Comparison of ENCODE assay signal across 11 cellular contexts in genomic region chr6:167678102-167679101, GRCh38.
DNase-seq lines count a peak whose midpoint lies in the region; ATAC-seq and TF ChIP-seq lines count a peak whose summit lies in the region.
"Had no signal": no experiment of that assay in that cellular context is flagged by ENCODE, and none has a peak within 500 bp of the region (broad histone marks: within the 10 kb centered on the region; RNA-seq: fewer than 3 reads in every experiment).

No MANE protein-coding gene starts in this region.

- no peak for TF ChIP-seq RAD21 in neural cell (conservative IDR thresholded peaks at IDR 0.05)

- ATAC-seq in GM19023 (IDR thresholded peaks at IDR 0.05; ENCODE audit: unreplicated experiment): no peak
- ATAC-seq: activated naive CD4-positive, alpha-beta T cell treated with anti-CD3 and anti-CD28 coated beads, Interleukin-2, amount 50 U/mL, for 72 hours had no signal

- H3K4me2 ChIP-seq in BLaER1 treated with 17β-estradiol and CSF1 and Interleukin-3, amounts not matched to agents 10 nM and 100 nM: peak overlapping the region; percentile 79 to 98 (median 94)
- peak overlapping the region; percentile 37 for H3K4me2 ChIP-seq in neural cell (ENCODE audit: low read length)

- peaks cover 72 to 82% (median 80%) of the 10 kb centered on the region in 10 experiments for H3K4me1 ChIP-seq in BLaER1 treated with 17β-estradiol and CSF1 and Interleukin-3, amounts not matched to agents 10 nM and 100 nM
- peaks cover 32% of the 10 kb centered on the region for H3K4me1 ChIP-seq in cardiac muscle cell (ENCODE audit: low read depth)

- DNase-seq in NCI-H69 (lab: John Stamatoyannopoulos, UW): peak; percentile 9
- DNase-seq in cardiac muscle cell (ENCODE audit: low read depth in 1 of 2, low spot score in 1 of 2): peak; percentile 48 to 81
- no peak for DNase-seq in NCI-H2029 treated with DMSO at 0.1 percent for 48 hours (lab: John Stamatoyannopoulos, UW)
- DNase-seq in NCI-H2081 treated with DMSO at 0.1 percent for 48 hours (lab: John Stamatoyannopoulos, UW): no peak
- no peak for DNase-seq in stimulated activated CD8-positive, alpha-beta memory T cell treated with anti-CD3 and anti-CD28 coated beads, Interleukin-4, amount 100 ng/mL, for 48 hours
- DNase-seq: CD4-positive, CD25-positive, alpha-beta regulatory T cell; SW 1271 had no signal

- H3K36me3 ChIP-seq in BLaER1 treated with 17β-estradiol and CSF1 and Interleukin-3, amounts not matched to agents 10 nM and 100 nM: no peaks in the 10 kb centered on the region
- H3K36me3 ChIP-seq in cardiac muscle cell (no peaks in the 10 kb centered on the region), neural cell (ENCODE audit: insufficient read depth, low read length) (no peaks in the 10 kb centered on the region)

- H3K9ac ChIP-seq in BLaER1 treated with 17β-estradiol and CSF1 and Interleukin-3, amounts not matched to agents 10 nM and 100 nM: peak overlapping the region in 8 of 11 experiments; percentile 4 to 58 (median 48); a peak in 14 of 22 replicates
- peak overlapping the region; percentile 66 for H3K9ac ChIP-seq in neural cell (ENCODE audit: low read length)

- peaks cover 0 to 21% (median 15%) of the 10 kb centered on the region in 11 experiments; a peak in 13 of 22 replicates for H3K9me3 ChIP-seq in BLaER1 treated with 17β-estradiol and CSF1 and Interleukin-3, amounts not matched to agents 10 nM and 100 nM (replicated peaks in 1 of 11)
- no peaks in the 10 kb centered on the region for H3K9me3 ChIP-seq in cardiac muscle cell (ENCODE audit: low read depth)
- H3K9me3 ChIP-seq in neural cell (ENCODE audit: low read length): no peaks in the 10 kb centered on the region

- H3K27me3 ChIP-seq in BLaER1 treated with 17β-estradiol and CSF1 and Interleukin-3, amounts not matched to agents 10 nM and 100 nM: peaks cover 35 to 59% (median 42%) of the 10 kb centered on the region in 11 experiments
- H3K27me3 ChIP-seq in cardiac muscle cell (no peaks in the 10 kb centered on the region), neural cell (ENCODE audit: insufficient read depth, low read depth, low read length) (no peaks in the 10 kb centered on the region)

- H3K9me2 ChIP-seq in neural cell (ENCODE audit: insufficient read depth, low read length): no peaks in the 10 kb centered on the region

- no peak for TF ChIP-seq EP300 in neural cell (conservative IDR thresholded peaks at IDR 0.05; ENCODE audit: poor library complexity, severe bottlenecking)

- H2AFZ ChIP-seq in neural cell (ENCODE audit: low read depth, low read length): peak overlapping the region; percentile 94

- peaks cover 0 to 14% (median 0%) of the 10 kb centered on the region in 11 experiments; a peak in 4 of 22 replicates for H4K20me1 ChIP-seq in BLaER1 treated with 17β-estradiol and CSF1 and Interleukin-3, amounts not matched to agents 10 nM and 100 nM
- no peaks in the 10 kb centered on the region for H4K20me1 ChIP-seq in neural cell (ENCODE audit: insufficient read depth)

- TF ChIP-seq CTCF in cardiac muscle cell (IDR thresholded peaks at IDR 0.05; ENCODE audit: low read depth, low read length) (no peak), neural cell (IDR thresholded peaks at IDR 0.05; ENCODE audit: poor library complexity, severe bottlenecking) (no peak)

- H3F3A ChIP-seq in neural cell (ENCODE audit: insufficient read depth, low read length, poor library complexity, severe bottlenecking): no peaks in the 10 kb centered on the region

- H3K27ac ChIP-seq in BLaER1 treated with 17β-estradiol and CSF1 and Interleukin-3, amounts not matched to agents 10 nM and 100 nM: peak overlapping the region in 2 of 11 experiments; percentile 8 to 15; a peak in 2 of 22 replicates
- H3K27ac ChIP-seq in cardiac muscle cell: no peak overlapping the region
- peak overlapping the region; percentile 10 for H3K27ac ChIP-seq in neural cell (ENCODE audit: low read length)

- H3K79me2 ChIP-seq in neural cell (replicated peaks; ENCODE audit: insufficient read depth, low read length): peaks cover 3% of the 10 kb centered on the region

- H3K4me3 ChIP-seq in BLaER1 treated with 17β-estradiol and CSF1 and Interleukin-3, amounts not matched to agents 10 nM and 100 nM: peak overlapping the region; percentile 41 to 61 (median 48)
- H3K4me3 ChIP-seq in cardiac muscle cell (peak overlapping the region; percentile 32), neural cell (ENCODE audit: low read length) (peak overlapping the region; percentile 66)

TF ChIP-seq in neural cell, 6 proteins besides CTCF, POLR2A, EP300 and RAD21:
- TF ChIP-seq REST (IDR thresholded peaks at IDR 0.05; ENCODE audit: borderline replicate concordance) (no peak), EZH2 (IDR thresholded peaks at IDR 0.05; ENCODE audit: borderline replicate concordance, insufficient read depth, low read length, poor library complexity, severe bottlenecking) (no peak), MXI1 (conservative IDR thresholded peaks at IDR 0.05; ENCODE audit: poor library complexity, severe bottlenecking) (no peak), TAF1 (IDR thresholded peaks at IDR 0.05; ENCODE audit: low read depth) (peak; percentile 27), POLR2AphosphoS5 (IDR thresholded peaks at IDR 0.05) (peak; percentile 22), SMC3 (conservative IDR thresholded peaks at IDR 0.05; ENCODE audit: poor library complexity) (no peak)

Comparison
In these comparisons a context has a peak if more than half of its experiments do, and no peak if none do; other contexts are left out.
1. DNase-seq: peak in NCI-H69 (single experiment) and cardiac muscle cell (2 of 2); none in NCI-H2029 treated with DMSO at 0.1 percent for 48 hours (single experiment), NCI-H2081 treated with DMSO at 0.1 percent for 48 hours (single experiment) and stimulated activated CD8-positive, alpha-beta memory T cell treated with anti-CD3 and anti-CD28 coated beads, Interleukin-4, amount 100 ng/mL, for 48 hours (single experiment).
2. Peak in every context shown above with its lines, with median percentiles within 50 percentile points of each other: H3K4me3 ChIP-seq.